In the genomic region with DNA sequence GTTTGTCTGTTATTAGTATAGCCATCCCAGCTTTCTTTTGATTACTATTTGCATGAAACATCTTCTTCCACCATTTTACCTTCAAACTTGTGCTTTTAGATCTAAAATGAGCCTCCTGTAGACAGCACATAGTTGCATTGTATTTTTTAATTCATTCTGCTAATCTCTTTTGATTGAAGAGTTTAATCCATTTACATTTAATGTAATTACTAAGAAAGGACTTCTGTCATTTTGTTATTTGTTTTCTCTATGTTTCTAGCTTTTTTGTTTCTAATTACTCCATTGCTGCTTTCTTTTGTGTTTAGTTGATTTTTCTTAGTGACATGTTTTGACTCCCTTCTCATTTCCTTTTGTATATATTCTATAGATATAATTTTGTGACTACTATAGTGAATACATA, we compare ENCODE assay signal across 34 cellular contexts.
"Had no signal": no experiment of that assay in that cellular context is flagged by ENCODE, and none has a peak within 500 bp of the region (broad histone marks: within the 10 kb centered on the region; RNA-seq: fewer than 3 reads in every experiment).

No MANE protein-coding gene starts in this region.

- DNase-seq: Karpas-422, Kasumi-1, MG63, MM.1S, MV-4-11, NCI-H1048, NCI-H1092, NCI-H1092 treated with DMSO at 0.1 percent for 48 hours, NCI-H1105, NCI-H1105 treated with DMSO at 0.1 percent for 48 hours, NCI-H1417, NCI-H1417 treated with DMSO at 0.1 percent for 48 hours, NCI-H1436, NCI-H1436 treated with DMSO at 0.1 percent for 48 hours, NCI-H146, NCI-H1694, NCI-H1694 treated with DMSO at 0.1 percent for 48 hours, NCI-H187, NCI-H187 treated with DMSO at 0.1 percent for 48 hours, NCI-H1930, NCI-H2029, NCI-H2029 treated with DMSO at 0.1 percent for 48 hours, NCI-H2081, NCI-H2081 treated with DMSO at 0.1 percent for 48 hours, NCI-H2107, NCI-H2171, NCI-H2171 treated with DMSO at 0.1 percent for 48 hours, NCI-H2227 treated with DMSO at 0.1 percent for 48 hours, NCI-H226, NCI-H345, NCI-H446, NCI-H446 treated with DMSO at 0.1 percent for 48 hours, NCI-H510A, NCI-H510A treated with DMSO at 0.1 percent for 48 hours had no signal

- H3K4me3 ChIP-seq: MG63 had no signal

- H3K36me3 ChIP-seq: MG63 had no signal

- H3K27me3 ChIP-seq: MG63 had no signal
